In genomic region chr7:98285132-98286092, GRCh38 we compare ENCODE assay signal across 1 cellular context.
TF ChIP-seq lines count a peak whose summit lies in the region.

No MANE protein-coding gene starts in this region.

TF ChIP-seq in SK-N-SH, 30 proteins besides CTCF, POLR2A, EP300 and RAD21 (continued from another document):
- TF ChIP-seq TCF12 (IDR thresholded peaks at IDR 0.05) (no peak), GABPA (IDR thresholded peaks at IDR 0.05; ENCODE audit: low read depth) (no peak), SIN3A (IDR thresholded peaks at IDR 0.05; ENCODE audit: borderline replicate concordance, low read depth, low read length) (no peak), FOXJ3 (CRISPR knock-in tag; IDR thresholded peaks at IDR 0.05) (no peak), USF1 (IDR thresholded peaks at IDR 0.05; ENCODE audit: borderline replicate concordance, low read depth) (no peak), RXRA (IDR thresholded peaks at IDR 0.05; ENCODE audit: borderline replicate concordance, low read depth) (no peak)
TF ChIP-seq in SK-N-SH: peak in this region for 0.
